ENCODE assay signal across 1 cellular context in the genomic region with DNA sequence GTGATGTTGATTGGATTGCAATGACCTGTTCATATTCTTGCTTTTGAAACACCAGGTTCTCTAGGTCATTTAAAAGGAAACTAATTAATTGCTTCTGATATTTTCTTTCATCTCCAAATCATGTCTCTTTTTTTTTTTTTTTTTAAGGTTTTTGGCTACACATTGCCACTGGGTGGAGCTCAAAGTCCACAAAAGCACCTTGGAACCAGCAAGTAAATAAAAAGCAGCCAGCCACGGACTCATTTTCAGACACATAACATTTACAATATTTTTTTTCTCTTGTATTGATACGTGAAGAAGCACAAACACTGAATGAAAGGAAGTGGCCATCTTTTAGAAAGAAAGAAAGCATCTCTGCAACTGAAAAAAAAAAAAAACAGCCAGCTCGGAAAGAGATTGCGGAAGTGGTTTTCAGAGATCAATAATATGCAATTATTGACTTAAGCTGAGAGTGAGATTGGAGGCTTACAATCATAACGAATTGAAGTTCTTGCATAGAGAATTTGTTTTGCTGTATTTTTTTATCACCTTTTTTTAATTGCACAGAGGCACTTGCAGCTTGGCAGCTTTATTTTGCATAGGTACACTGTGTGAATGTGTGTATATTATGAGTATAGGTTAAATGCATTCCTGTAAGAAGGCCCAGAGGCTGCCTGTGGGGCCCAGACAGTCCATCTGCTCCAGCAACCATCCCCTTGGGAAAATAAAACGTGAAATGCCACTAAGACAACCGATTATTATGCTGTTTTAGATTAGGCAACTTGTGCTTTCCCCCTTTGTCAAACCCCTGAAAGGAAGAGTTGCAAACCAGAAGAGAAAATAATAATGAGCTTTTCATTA.
A peak's percentile ranks its signal among the peaks of the same experiment; 100 is the strongest.
TF ChIP-seq lines count a peak whose summit lies in the region.

No MANE protein-coding gene starts in this region.

TF ChIP-seq in HepG2, 621 proteins besides CTCF, POLR2A, EP300 and RAD21 (continued from another document):
- TF ChIP-seq LRRFIP1 (CRISPR knock-in tag; conservative IDR thresholded peaks at IDR 0.05) (no peak), ZNF274 (CRISPR knock-in tag; IDR thresholded peaks at IDR 0.05) (no peak), ISX (CRISPR knock-in tag; conservative IDR thresholded peaks at IDR 0.05) (no peak), NR2F6 (IDR thresholded peaks at IDR 0.05) (no peak), NR2F6 (CRISPR knock-in tag; IDR thresholded peaks at IDR 0.05) (no peak), ZFP90 (CRISPR knock-in tag; IDR thresholded peaks at IDR 0.05; ENCODE audit: borderline replicate concordance) (no peak), ZNF484 (CRISPR knock-in tag; IDR thresholded peaks at IDR 0.05; ENCODE audit: borderline replicate concordance, low read depth) (no peak), ZNF205 (CRISPR knock-in tag; IDR thresholded peaks at IDR 0.05) (no peak), ZSCAN9 (CRISPR knock-in tag; IDR thresholded peaks at IDR 0.05; ENCODE audit: borderline replicate concordance) (no peak), FOXK2 (IDR thresholded peaks at IDR 0.05) (no peak), SRSF4 (IDR thresholded peaks at IDR 0.05; ENCODE audit: low read depth, low read length, poor library complexity, severe bottlenecking) (no peak), NBN (conservative IDR thresholded peaks at IDR 0.05) (no peak), ZNF256 (CRISPR knock-in tag; conservative IDR thresholded peaks at IDR 0.05) (no peak), ETV5 (CRISPR knock-in tag; IDR thresholded peaks at IDR 0.05; ENCODE audit: borderline replicate concordance) (peak; percentile 64; the same call in 1 of the 2 replicates), ZBTB38 (CRISPR knock-in tag; IDR thresholded peaks at IDR 0.05) (no peak), GATAD2A (CRISPR knock-in tag; IDR thresholded peaks at IDR 0.05) (peak; percentile 56), ZNF362 (CRISPR knock-in tag; IDR thresholded peaks at IDR 0.05; ENCODE audit: borderline replicate concordance) (peak; percentile 91), ELF1 (CRISPR knock-in tag; IDR thresholded peaks at IDR 0.05) (peak; percentile 69), FOXA3 (CRISPR knock-in tag; IDR thresholded peaks at IDR 0.05) (0 out of 2 replicates have a peak, but pooled peaks have one; percentile 30), KDM5A (IDR thresholded peaks at IDR 0.05; ENCODE audit: borderline replicate concordance, low read length) (no peak), MED1 (CRISPR knock-in tag; IDR thresholded peaks at IDR 0.05) (no peak), GFI1 (CRISPR knock-in tag; IDR thresholded peaks at IDR 0.05; ENCODE audit: borderline replicate concordance) (no peak), GABPA (IDR thresholded peaks at IDR 0.05; ENCODE audit: low read depth, low read length) (no peak), GABPA (CRISPR knock-in tag; IDR thresholded peaks at IDR 0.05; ENCODE audit: low read depth) (peak; percentile 51; the same call in 1 of the 2 replicates), STAG1 (CRISPR knock-in tag; IDR thresholded peaks at IDR 0.05) (peak; percentile 70), NFIC (IDR thresholded peaks at IDR 0.05; ENCODE audit: low read length) (peak; percentile 53; the same call in 1 of the 2 replicates), ZMYM3 (CRISPR knock-in tag; IDR thresholded peaks at IDR 0.05) (no peak), HOMEZ (CRISPR knock-in tag; IDR thresholded peaks at IDR 0.05; ENCODE audit: low read depth) (no peak), MAF1 (CRISPR knock-in tag; IDR thresholded peaks at IDR 0.05; ENCODE audit: borderline replicate concordance) (no peak), ZNF264 (CRISPR knock-in tag; IDR thresholded peaks at IDR 0.05) (no peak), ZFP62 (CRISPR knock-in tag; IDR thresholded peaks at IDR 0.05) (no peak), HNRNPH1 (optimal IDR thresholded peaks at IDR 0.05; ENCODE audit: low read depth, low read length) (no peak), NCOR1 (IDR thresholded peaks at IDR 0.05; ENCODE audit: borderline replicate concordance, low read length) (peak; percentile 58; the same call in 1 of the 2 replicates), ZNF670 (CRISPR knock-in tag; IDR thresholded peaks at IDR 0.05; ENCODE audit: borderline replicate concordance) (no peak), SMC3 (IDR thresholded peaks at IDR 0.05; ENCODE audit: low read length) (peak; percentile 41; the same call in 1 of the 2 replicates), GTF3A (CRISPR knock-in tag; conservative IDR thresholded peaks at IDR 0.05) (no peak), NR1H2 (CRISPR knock-in tag; IDR thresholded peaks at IDR 0.05; ENCODE audit: borderline replicate concordance, low read depth) (no peak), ZMYM4 (CRISPR knock-in tag; IDR thresholded peaks at IDR 0.05) (no peak), HOXD1 (CRISPR knock-in tag; IDR thresholded peaks at IDR 0.05) (no peak), KLF11 (CRISPR knock-in tag; IDR thresholded peaks at IDR 0.05) (no peak), ZNF451 (CRISPR knock-in tag; IDR thresholded peaks at IDR 0.05) (no peak), ELF4 (CRISPR knock-in tag; IDR thresholded peaks at IDR 0.05; ENCODE audit: borderline replicate concordance) (peak; percentile 66; the same call in 1 of the 2 replicates), ZNF839 (CRISPR knock-in tag; IDR thresholded peaks at IDR 0.05; ENCODE audit: borderline replicate concordance) (no peak), ZNF7 (CRISPR knock-in tag; IDR thresholded peaks at IDR 0.05) (no peak), TGIF2 (CRISPR knock-in tag; IDR thresholded peaks at IDR 0.05) (no peak), KAT2B (IDR thresholded peaks at IDR 0.05; ENCODE audit: borderline replicate concordance, low read depth, low read length) (peak; percentile 82), XBP1 (CRISPR knock-in tag; IDR thresholded peaks at IDR 0.05) (no peak), TRIM24 (CRISPR knock-in tag; IDR thresholded peaks at IDR 0.05) (no peak), PCBP1 (IDR thresholded peaks at IDR 0.05; ENCODE audit: borderline replicate concordance, low read depth, low read length) (no peak)
- TF ChIP-seq, protein P1, sequence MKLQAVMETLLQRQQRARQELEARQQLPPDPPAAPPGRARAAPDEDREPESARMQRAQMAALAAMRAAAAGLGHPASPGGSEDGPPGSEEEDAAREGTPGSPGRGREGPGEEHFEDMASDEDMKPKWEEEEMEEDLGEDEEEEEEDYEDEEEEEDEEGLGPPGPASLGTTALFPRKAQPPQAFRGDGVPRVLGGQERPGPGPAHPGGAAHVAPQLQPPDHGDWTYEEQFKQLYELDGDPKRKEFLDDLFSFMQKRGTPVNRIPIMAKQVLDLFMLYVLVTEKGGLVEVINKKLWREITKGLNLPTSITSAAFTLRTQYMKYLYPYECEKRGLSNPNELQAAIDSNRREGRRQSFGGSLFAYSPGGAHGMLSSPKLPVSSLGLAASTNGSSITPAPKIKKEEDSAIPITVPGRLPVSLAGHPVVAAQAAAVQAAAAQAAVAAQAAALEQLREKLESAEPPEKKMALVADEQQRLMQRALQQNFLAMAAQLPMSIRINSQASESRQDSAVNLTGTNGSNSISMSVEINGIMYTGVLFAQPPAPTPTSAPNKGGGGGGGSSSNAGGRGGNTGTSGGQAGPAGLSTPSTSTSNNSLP (IDR thresholded peaks at IDR 0.05; ENCODE audit: low read depth, low read length): peak; percentile 52; the same call in 1 of the 2 replicates
- TF ChIP-seq, protein P2, sequence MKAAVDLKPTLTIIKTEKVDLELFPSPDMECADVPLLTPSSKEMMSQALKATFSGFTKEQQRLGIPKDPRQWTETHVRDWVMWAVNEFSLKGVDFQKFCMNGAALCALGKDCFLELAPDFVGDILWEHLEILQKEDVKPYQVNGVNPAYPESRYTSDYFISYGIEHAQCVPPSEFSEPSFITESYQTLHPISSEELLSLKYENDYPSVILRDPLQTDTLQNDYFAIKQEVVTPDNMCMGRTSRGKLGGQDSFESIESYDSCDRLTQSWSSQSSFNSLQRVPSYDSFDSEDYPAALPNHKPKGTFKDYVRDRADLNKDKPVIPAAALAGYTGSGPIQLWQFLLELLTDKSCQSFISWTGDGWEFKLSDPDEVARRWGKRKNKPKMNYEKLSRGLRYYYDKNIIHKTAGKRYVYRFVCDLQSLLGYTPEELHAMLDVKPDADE (CRISPR knock-in tag; IDR thresholded peaks at IDR 0.05): no peak
- TF ChIP-seq, protein P3, sequence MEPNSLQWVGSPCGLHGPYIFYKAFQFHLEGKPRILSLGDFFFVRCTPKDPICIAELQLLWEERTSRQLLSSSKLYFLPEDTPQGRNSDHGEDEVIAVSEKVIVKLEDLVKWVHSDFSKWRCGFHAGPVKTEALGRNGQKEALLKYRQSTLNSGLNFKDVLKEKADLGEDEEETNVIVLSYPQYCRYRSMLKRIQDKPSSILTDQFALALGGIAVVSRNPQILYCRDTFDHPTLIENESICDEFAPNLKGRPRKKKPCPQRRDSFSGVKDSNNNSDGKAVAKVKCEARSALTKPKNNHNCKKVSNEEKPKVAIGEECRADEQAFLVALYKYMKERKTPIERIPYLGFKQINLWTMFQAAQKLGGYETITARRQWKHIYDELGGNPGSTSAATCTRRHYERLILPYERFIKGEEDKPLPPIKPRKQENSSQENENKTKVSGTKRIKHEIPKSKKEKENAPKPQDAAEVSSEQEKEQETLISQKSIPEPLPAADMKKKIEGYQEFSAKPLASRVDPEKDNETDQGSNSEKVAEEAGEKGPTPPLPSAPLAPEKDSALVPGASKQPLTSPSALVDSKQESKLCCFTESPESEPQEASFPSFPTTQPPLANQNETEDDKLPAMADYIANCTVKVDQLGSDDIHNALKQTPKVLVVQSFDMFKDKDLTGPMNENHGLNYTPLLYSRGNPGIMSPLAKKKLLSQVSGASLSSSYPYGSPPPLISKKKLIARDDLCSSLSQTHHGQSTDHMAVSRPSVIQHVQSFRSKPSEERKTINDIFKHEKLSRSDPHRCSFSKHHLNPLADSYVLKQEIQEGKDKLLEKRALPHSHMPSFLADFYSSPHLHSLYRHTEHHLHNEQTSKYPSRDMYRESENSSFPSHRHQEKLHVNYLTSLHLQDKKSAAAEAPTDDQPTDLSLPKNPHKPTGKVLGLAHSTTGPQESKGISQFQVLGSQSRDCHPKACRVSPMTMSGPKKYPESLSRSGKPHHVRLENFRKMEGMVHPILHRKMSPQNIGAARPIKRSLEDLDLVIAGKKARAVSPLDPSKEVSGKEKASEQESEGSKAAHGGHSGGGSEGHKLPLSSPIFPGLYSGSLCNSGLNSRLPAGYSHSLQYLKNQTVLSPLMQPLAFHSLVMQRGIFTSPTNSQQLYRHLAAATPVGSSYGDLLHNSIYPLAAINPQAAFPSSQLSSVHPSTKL (CRISPR knock-in tag; IDR thresholded peaks at IDR 0.05): peak; percentile 31; the same call in 1 of the 2 replicates
- TF ChIP-seq, protein P4, sequence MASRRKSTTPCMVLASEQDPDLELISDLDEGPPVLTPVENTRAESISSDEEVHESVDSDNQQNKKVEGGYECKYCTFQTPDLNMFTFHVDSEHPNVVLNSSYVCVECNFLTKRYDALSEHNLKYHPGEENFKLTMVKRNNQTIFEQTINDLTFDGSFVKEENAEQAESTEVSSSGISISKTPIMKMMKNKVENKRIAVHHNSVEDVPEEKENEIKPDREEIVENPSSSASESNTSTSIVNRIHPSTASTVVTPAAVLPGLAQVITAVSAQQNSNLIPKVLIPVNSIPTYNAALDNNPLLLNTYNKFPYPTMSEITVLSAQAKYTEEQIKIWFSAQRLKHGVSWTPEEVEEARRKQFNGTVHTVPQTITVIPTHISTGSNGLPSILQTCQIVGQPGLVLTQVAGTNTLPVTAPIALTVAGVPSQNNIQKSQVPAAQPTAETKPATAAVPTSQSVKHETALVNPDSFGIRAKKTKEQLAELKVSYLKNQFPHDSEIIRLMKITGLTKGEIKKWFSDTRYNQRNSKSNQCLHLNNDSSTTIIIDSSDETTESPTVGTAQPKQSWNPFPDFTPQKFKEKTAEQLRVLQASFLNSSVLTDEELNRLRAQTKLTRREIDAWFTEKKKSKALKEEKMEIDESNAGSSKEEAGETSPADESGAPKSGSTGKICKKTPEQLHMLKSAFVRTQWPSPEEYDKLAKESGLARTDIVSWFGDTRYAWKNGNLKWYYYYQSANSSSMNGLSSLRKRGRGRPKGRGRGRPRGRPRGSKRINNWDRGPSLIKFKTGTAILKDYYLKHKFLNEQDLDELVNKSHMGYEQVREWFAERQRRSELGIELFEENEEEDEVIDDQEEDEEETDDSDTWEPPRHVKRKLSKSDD (CRISPR knock-in tag; IDR thresholded peaks at IDR 0.05; ENCODE audit: low read depth): no peak
